ENCODE assay signal across 15 cellular contexts in the genomic region with DNA sequence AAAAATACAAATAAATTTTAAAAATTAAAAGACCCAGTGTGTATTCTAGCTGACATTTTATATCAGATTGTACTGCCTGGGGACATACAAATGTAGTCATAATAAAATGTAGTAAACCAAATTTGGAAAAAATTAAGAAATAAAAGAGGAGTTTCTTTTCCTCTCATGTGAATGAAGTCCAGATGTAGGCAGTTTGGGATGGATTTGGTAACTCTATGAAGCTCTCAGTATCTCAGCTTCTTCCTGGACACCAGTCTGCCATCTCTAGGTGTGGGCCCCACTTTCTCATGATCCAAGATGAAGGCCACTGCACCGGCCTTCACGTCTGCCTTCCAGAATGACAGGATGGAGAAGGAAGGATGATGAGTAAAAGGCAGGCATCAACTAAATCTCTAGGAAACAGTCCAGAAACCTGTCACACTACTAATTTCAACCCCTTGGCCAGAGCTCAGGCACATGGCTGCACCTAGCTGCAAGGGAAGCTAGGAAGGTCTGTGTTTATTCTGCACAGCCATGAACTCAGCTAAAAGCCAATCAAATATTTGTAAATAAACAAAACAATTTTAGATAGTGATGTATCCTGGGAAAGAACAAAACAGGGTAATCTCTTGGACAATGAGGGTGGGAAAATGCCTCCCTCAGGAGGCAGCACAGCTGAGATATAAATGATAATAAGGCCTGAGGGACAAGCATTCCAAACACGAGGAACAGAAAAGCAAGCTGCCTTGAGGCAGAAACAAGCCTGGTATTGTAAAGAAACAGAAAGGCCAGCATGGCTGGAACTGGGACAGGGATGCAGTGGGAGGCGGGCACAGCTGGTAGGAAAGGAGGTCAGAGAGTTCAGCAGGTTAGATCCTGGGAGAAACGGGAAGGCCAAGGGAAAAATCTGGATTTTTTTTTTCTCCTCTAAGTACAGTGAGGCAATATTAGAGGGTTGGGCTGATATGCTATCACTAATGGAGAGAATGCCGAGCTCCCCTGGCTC.
DNase-seq lines count a peak whose midpoint lies in the region; ATAC-seq and TF ChIP-seq lines count a peak whose summit lies in the region.
"Had no signal": no experiment of that assay in that cellular context is flagged by ENCODE, and none has a peak within 500 bp of the region (broad histone marks: within the 10 kb centered on the region; RNA-seq: fewer than 3 reads in every experiment).

No MANE protein-coding gene starts in this region.

- H3K79me2 ChIP-seq in trophoblast cell (ENCODE audit: control insufficient read depth, insufficient read depth, low read length, poor library complexity): no peaks in the 10 kb centered on the region

- peak overlapping the region; percentile 28 for H2BK120ac ChIP-seq in trophoblast cell (ENCODE audit: insufficient read depth, low read length, poor library complexity)

- no peak overlapping the region for H4K91ac ChIP-seq in trophoblast cell (ENCODE audit: low read depth, low read length)

- H4K12ac ChIP-seq in trophoblast cell (ENCODE audit: low read depth, low read length): no peak overlapping the region

- no peak overlapping the region for H3K4me2 ChIP-seq in trophoblast cell (ENCODE audit: low read length)

- no peak overlapping the region for H3K18ac ChIP-seq in trophoblast cell (ENCODE audit: low read length)

- intact Hi-C loops in heart left ventricle (cut with DNase I) (no loop called here), thyroid gland (cut with DNase I) (no loop called here)

- H3K27ac ChIP-seq in right atrium auricular region (peak overlapping the region; percentile 57 to 64), heart left ventricle (peak overlapping the region in 1 of 12 donors; percentile 74), trophoblast cell (ENCODE audit: low read depth, low read length) (no peak overlapping the region), thyroid gland (peak overlapping the region in 1 of 3 donors; percentile 45)

- no peak overlapping the region for H3K4me3 ChIP-seq in right atrium auricular region
- no peak overlapping the region for H3K4me3 ChIP-seq in heart left ventricle
- no peak overlapping the region for H3K4me3 ChIP-seq in trophoblast cell (ENCODE audit: low read depth, low read length)
- H3K4me3 ChIP-seq in thyroid gland (replicated peaks in 1 of 3): no peak overlapping the region
- H3K4me3 ChIP-seq: GM23248, MG63 had no signal

- peaks cover 8% of the 10 kb centered on the region for H3K79me1 ChIP-seq in trophoblast cell (ENCODE audit: low read length)

- no peak overlapping the region for H4K8ac ChIP-seq in trophoblast cell (ENCODE audit: low read depth, low read length)

- no peak overlapping the region for H2AFZ ChIP-seq in trophoblast cell (ENCODE audit: insufficient read depth, low read length, poor library complexity)
- H2AFZ ChIP-seq: GM23248 had no signal

- H3K9me3 ChIP-seq in right atrium auricular region (peaks cover 0 to 5% of the 10 kb centered on the region in 2 donors), heart left ventricle (peaks cover 0 to 7% (median 2%) of the 10 kb centered on the region in 12 donors), trophoblast cell (ENCODE audit: insufficient read depth, low read depth, low read length) (no peaks in the 10 kb centered on the region), thyroid gland (no peaks in the 10 kb centered on the region)

- TF ChIP-seq CTCF in right atrium auricular region (IDR thresholded peaks at IDR 0.05) (no peak), heart left ventricle (IDR thresholded peaks at IDR 0.05) (no peak), thyroid gland (IDR thresholded peaks at IDR 0.05) (no peak)

- H2BK12ac ChIP-seq in trophoblast cell (ENCODE audit: low read length): no peak overlapping the region

- no peak overlapping the region for H2AK5ac ChIP-seq in trophoblast cell (ENCODE audit: low read length)

- H3K14ac ChIP-seq in trophoblast cell (ENCODE audit: low read length): no peak overlapping the region

- no peak overlapping the region for H3K23ac ChIP-seq in trophoblast cell (ENCODE audit: low read length)

- no peak for TF ChIP-seq POLR2A in heart left ventricle (IDR thresholded peaks at IDR 0.05)
- no peak for TF ChIP-seq POLR2A in thyroid gland (IDR thresholded peaks at IDR 0.05)

- 82 to 89% (median 85%) methylated on average over 6 of the region's 6 CpGs for WGBS in heart left ventricle, 4 donors
- no CpG with 5 or more reads among the region's 6 CpGs for WGBS in trophoblast cell (ENCODE audit: extremely low coverage, insufficient coverage, insufficient read length)
- 87 to 91% methylated on average over 6 of the region's 6 CpGs for WGBS in thyroid gland, 2 donors

- H3K9ac ChIP-seq in trophoblast cell (ENCODE audit: low read length): no peak overlapping the region

- no peak for ATAC-seq in heart left ventricle
- ATAC-seq in HG02642 (IDR thresholded peaks at IDR 0.05; ENCODE audit: poor library complexity, unreplicated experiment): no peak
- ATAC-seq in GM21390 (IDR thresholded peaks at IDR 0.05; ENCODE audit: unreplicated experiment): no peak
- ATAC-seq: CD8-positive, alpha-beta T cell had no signal

- H3K4me1 ChIP-seq in right atrium auricular region: peaks cover 0 to 17% of the 10 kb centered on the region in 2 donors
- H3K4me1 ChIP-seq in heart left ventricle: peaks cover 0 to 13% (median 7%) of the 10 kb centered on the region in 12 donors
- H3K4me1 ChIP-seq in trophoblast cell (ENCODE audit: control insufficient read depth in 1 of 2, insufficient read depth in 2 of 2, low read length in 2 of 2): peaks cover 11 to 15% of the 10 kb centered on the region in 2 experiments
- peaks cover 13 to 42% of the 10 kb centered on the region in 2 donors for H3K4me1 ChIP-seq in thyroid gland

- no peaks in the 10 kb centered on the region for H3K36me3 ChIP-seq in right atrium auricular region
- H3K36me3 ChIP-seq in heart left ventricle: no peaks in the 10 kb centered on the region
- H3K36me3 ChIP-seq in trophoblast cell (ENCODE audit: control insufficient read depth in 1 of 2, insufficient read depth in 2 of 2, low read length in 2 of 2): no peaks in the 10 kb centered on the region
- H3K36me3 ChIP-seq in thyroid gland: no peaks in the 10 kb centered on the region
- H3K36me3 ChIP-seq: MG63 had no signal

- DNase-seq in right atrium auricular region (ENCODE audit: low spot score): no peak
- no peak for DNase-seq in heart left ventricle
- DNase-seq in fibroblast of gingiva (ENCODE audit: low read depth): peak; percentile 70
- DNase-seq in trophoblast cell: peak; percentile 95 to 97
- DNase-seq in HPDE6-E6E7 (ENCODE audit: extremely low spot score): no peak
- no peak for DNase-seq in thyroid gland
- DNase-seq: ACHN; activated CD8-positive, alpha-beta memory T cell treated with anti-CD3 and anti-CD28 coated beads for 24 hours; CD8-positive, alpha-beta T cell; GM23248; hippocampal formation; MG63; NCI-H774 had no signal

- H3K4ac ChIP-seq in trophoblast cell (ENCODE audit: low read depth, low read length): no peak overlapping the region

- H3K27me3 ChIP-seq in right atrium auricular region: no peaks in the 10 kb centered on the region
- H3K27me3 ChIP-seq in heart left ventricle: no peaks in the 10 kb centered on the region
- no peaks in the 10 kb centered on the region for H3K27me3 ChIP-seq in trophoblast cell (ENCODE audit: insufficient read depth, low read length)
- no peaks in the 10 kb centered on the region for H3K27me3 ChIP-seq in thyroid gland

- no peak overlapping the region for H2BK5ac ChIP-seq in trophoblast cell (ENCODE audit: low read depth, low read length, poor library complexity)

Comparison
In these comparisons a context has a peak if more than half of its experiments do, and no peak if none do; other contexts are left out.
1. DNase-seq: peak in fibroblast of gingiva (single experiment) and trophoblast cell (2 of 2); none in right atrium auricular region (single experiment), heart left ventricle (0 of 5), HPDE6-E6E7 (single experiment) and thyroid gland (0 of 2).